ENCODE assay signal across 8 cellular contexts in genomic region chr17:49557204-49558024, GRCh38. TPM values are rescaled to one million over a fixed set of nuclear protein-coding genes. Genes with fewer than 3 reads are reported as not detected.
DNase-seq lines count a peak whose midpoint lies in the region; ATAC-seq and TF ChIP-seq lines count a peak whose summit lies in the region.

No MANE protein-coding gene starts in this region.

- peaks cover 5% of the 10 kb centered on the region for H3K4me1 ChIP-seq in Loucy (ENCODE audit: insufficient read depth, low read length, poor library complexity, severe bottlenecking)

- peak overlapping the region; percentile 39 for H3K9ac ChIP-seq in Loucy (ENCODE audit: low read depth, low read length, poor library complexity, severe bottlenecking)

- no peaks in the 10 kb centered on the region for H3K79me2 ChIP-seq in Loucy (ENCODE audit: insufficient read depth, low read length)

- peaks cover 4% of the 10 kb centered on the region for H3K27me3 ChIP-seq in Loucy (ENCODE audit: insufficient read depth, low read length, poor library complexity, severe bottlenecking)

- no peak for ATAC-seq in GM19328 (IDR thresholded peaks at IDR 0.05; ENCODE audit: unreplicated experiment)

- H3K4me3 ChIP-seq in Loucy (ENCODE audit: low read length, poor library complexity, severe bottlenecking) (no peak overlapping the region), choroid plexus epithelial cell (ENCODE audit: low read depth, low read length) (no peak overlapping the region)

- peak overlapping the region; percentile 13 for H3K4me2 ChIP-seq in Loucy (ENCODE audit: low read depth, low read length, poor library complexity, severe bottlenecking)

- no peaks in the 10 kb centered on the region for H3K36me3 ChIP-seq in Loucy (ENCODE audit: insufficient read depth, low read length)

- DNase-seq in NCI-H1436 (lab: John Stamatoyannopoulos, UW) (peak; percentile 69), NCI-H1436 treated with DMSO at 0.1 percent for 48 hours (lab: John Stamatoyannopoulos, UW) (no peak), RPMI8226 (peak; percentile 62), choroid plexus epithelial cell (ENCODE audit: low read depth) (peak; percentile 79), lung microvascular endothelial cell (ENCODE audit: low read depth in 2 of 2) (peak; percentile 67 to 68), GOT3 (lab: John Stamatoyannopoulos, UW) (no peak)

- H3F3A ChIP-seq in Loucy (ENCODE audit: low read depth): no peaks in the 10 kb centered on the region

- no peaks in the 10 kb centered on the region for H4K20me1 ChIP-seq in Loucy (ENCODE audit: insufficient read depth, low read length, poor library complexity, severe bottlenecking)

- peak overlapping the region; percentile 53; the same call in 1 of the 2 replicates for H2AFZ ChIP-seq in Loucy (ENCODE audit: low read length)

- peak; percentile 82 for TF ChIP-seq CTCF in Loucy (conservative IDR thresholded peaks at IDR 0.05; ENCODE audit: low read length)
- TF ChIP-seq CTCF in choroid plexus epithelial cell (conservative IDR thresholded peaks at IDR 0.05; ENCODE audit: low read depth, low read length): peak; percentile 82

- no peaks in the 10 kb centered on the region for H3K9me3 ChIP-seq in Loucy (ENCODE audit: insufficient read depth, low read depth, low read length)

- no peaks in the 10 kb centered on the region for H3K9me2 ChIP-seq in Loucy (replicated peaks; ENCODE audit: low read depth, low read length)

RNA-seq across cellular contexts. Expression of gene NXPH3, which starts 18.3 kb away (rescaled TPM):
- 1.1 and 3.0 TPM in 2 replicates for total RNA-seq in lung microvascular endothelial cell

Comparison
In these comparisons a context has a peak if more than half of its experiments do, and no peak if none do; other contexts are left out.
1. DNase-seq: peak in NCI-H1436 (single experiment), RPMI8226 (single experiment), choroid plexus epithelial cell (single experiment) and lung microvascular endothelial cell (2 of 2); none in NCI-H1436 treated with DMSO at 0.1 percent for 48 hours (single experiment) and GOT3 (single experiment).